1 cellular context compared by ENCODE assay signal in genomic region chr6:127120109-127120786, GRCh38.
TF ChIP-seq lines count a peak whose summit lies in the region.

No MANE protein-coding gene starts in this region.

TF ChIP-seq in GM12878, 131 proteins besides CTCF, POLR2A, EP300 and RAD21 (continued from another document):
- TF ChIP-seq CUX1 (IDR thresholded peaks at IDR 0.05; ENCODE audit: insufficient replicate concordance, low read depth, low read length), result no peak
- TF ChIP-seq EZH2 (IDR thresholded peaks at IDR 0.05; ENCODE audit: borderline replicate concordance, control insufficient read depth, low read depth, low read length), result no peak
- no peak for TF ChIP-seq RFX5 (IDR thresholded peaks at IDR 0.05; ENCODE audit: low read depth, low read length)
- no peak for TF ChIP-seq RUNX3 (IDR thresholded peaks at IDR 0.05; ENCODE audit: low read length)
- TF ChIP-seq, protein P1, sequence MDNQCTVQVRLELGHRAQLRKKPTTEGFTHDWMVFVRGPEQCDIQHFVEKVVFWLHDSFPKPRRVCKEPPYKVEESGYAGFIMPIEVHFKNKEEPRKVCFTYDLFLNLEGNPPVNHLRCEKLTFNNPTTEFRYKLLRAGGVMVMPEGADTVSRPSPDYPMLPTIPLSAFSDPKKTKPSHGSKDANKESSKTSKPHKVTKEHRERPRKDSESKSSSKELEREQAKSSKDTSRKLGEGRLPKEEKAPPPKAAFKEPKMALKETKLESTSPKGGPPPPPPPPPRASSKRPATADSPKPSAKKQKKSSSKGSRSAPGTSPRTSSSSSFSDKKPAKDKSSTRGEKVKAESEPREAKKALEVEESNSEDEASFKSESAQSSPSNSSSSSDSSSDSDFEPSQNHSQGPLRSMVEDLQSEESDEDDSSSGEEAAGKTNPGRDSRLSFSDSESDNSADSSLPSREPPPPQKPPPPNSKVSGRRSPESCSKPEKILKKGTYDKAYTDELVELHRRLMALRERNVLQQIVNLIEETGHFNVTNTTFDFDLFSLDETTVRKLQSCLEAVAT (IDR thresholded peaks at IDR 0.05), result no peak
